In the genomic region with DNA sequence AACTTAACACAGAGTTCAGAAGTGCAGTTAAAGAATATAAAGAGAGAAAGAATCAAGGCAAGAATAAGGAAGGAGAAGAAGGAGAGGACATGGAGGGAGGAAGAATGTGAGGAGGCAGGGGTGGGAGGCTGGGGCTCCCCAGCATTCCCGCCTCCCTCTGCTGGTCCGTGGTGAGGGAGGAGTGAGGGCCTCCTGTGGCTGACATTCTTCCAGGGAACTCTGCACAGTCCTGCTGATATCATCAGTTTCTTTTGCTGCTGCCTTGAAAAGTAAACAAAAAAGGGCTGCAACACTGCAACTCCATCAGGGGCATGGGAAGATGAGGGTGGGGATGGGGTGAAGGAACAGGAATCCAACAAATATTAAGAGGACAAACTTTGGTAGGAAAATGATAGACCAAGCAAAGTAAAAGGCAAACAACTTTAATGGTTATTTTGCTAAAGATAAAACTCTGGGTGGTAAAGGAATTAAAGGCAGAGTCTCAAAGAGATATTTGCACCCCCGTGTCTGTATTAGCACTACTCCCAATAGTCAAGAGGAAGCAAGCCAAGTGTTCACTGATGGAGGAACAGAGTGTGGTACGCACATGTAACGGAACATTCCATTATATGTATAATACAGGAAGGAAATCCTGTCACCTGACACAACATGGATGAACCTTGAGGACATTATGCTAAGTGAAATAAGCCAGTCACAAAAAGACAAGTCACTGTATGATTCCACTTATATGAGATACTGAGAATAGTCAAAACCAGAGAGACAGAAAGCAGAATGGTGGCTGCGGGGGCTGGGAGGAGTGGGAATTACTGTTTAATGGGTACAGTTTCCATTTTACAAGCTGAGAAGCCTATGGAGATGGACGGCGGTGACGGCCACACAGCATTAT, we compare ENCODE assay signal across 10 cellular contexts. TPM values are rescaled to one million over a fixed set of nuclear protein-coding genes. Genes with fewer than 3 reads are reported as not detected.
A peak's percentile ranks its signal among the peaks of the same experiment; 100 is the strongest.
DNase-seq lines count a peak whose midpoint lies in the region; ATAC-seq, FAIRE-seq and TF ChIP-seq lines count a peak whose summit lies in the region.
"Had no signal": no experiment of that assay in that cellular context is flagged by ENCODE, and none has a peak within 500 bp of the region (broad histone marks: within the 10 kb centered on the region; RNA-seq: fewer than 3 reads in every experiment).

No MANE protein-coding gene starts in this region.

- H2AFZ ChIP-seq in HCT116 (ENCODE audit: low read depth, low read length, poor library complexity, severe bottlenecking): no peak overlapping the region

- H4K20me1 ChIP-seq in HCT116 (ENCODE audit: insufficient read depth): no peaks in the 10 kb centered on the region

- RAD21 ChIA-PET in HCT116 (lab: Charles Lee; ENCODE audit: low non-redundant PET in 1 of 2, low total read pairs in 2 of 2, uncharacterized antibody in 2 of 2, unreplicated experiment in 2 of 2): no interaction called here

- no peak overlapping the region for H3K4me2 ChIP-seq in HCT116 (ENCODE audit: low read length)

- no peak for FAIRE-seq in GM12892 (lab: Jason Lieb, UNC)

- H3K4me3 ChIP-seq in AG04450 (ENCODE audit: low read depth, low read length) (no peak overlapping the region), HCT116 (replicated peaks in 1 of 2; ENCODE audit: low read depth in 1 of 2, low read length in 2 of 2) (no peak overlapping the region), astrocyte of the spinal cord (ENCODE audit: low read depth, low read length) (no peak overlapping the region), mesodermal cell (ENCODE audit: extremely low read depth, insufficient read depth, low read length, poor library complexity, severe bottlenecking) (no peak overlapping the region)
- H3K4me3 ChIP-seq: Peyer's patch had no signal

- H3K36me3 ChIP-seq in HCT116 (ENCODE audit: control insufficient read depth in 1 of 2, insufficient read depth in 2 of 2, low read length in 2 of 2) (no peaks in the 10 kb centered on the region; a peak in 1 of 4 replicates), mesodermal cell (ENCODE audit: control insufficient read depth, insufficient read depth, low read length) (peaks cover 11% of the 10 kb centered on the region)

- CTCF ChIA-PET in AG04450 (lab: Charles Lee): no interaction called here
- CTCF ChIA-PET in HCT116 (lab: Charles Lee): no interaction called here

- H3K9me3 ChIP-seq in AG04450 (ENCODE audit: control insufficient read depth, insufficient read depth, low read length): no peaks in the 10 kb centered on the region
- H3K9me3 ChIP-seq in HCT116 (ENCODE audit: control insufficient read depth in 1 of 2, insufficient read depth in 1 of 2, low read depth in 1 of 2, low read length in 2 of 2): no peaks in the 10 kb centered on the region
- no peaks in the 10 kb centered on the region for H3K9me3 ChIP-seq in mesodermal cell (ENCODE audit: control insufficient read depth, low read length)
- H3K9me3 ChIP-seq: Peyer's patch had no signal

- H3K4me1 ChIP-seq in HCT116 (ENCODE audit: control insufficient read depth in 1 of 2, insufficient read depth in 2 of 2, low read length in 2 of 2) (peaks cover 36 to 46% of the 10 kb centered on the region in 2 experiments), mesodermal cell (ENCODE audit: control insufficient read depth, insufficient read depth, low read length, poor library complexity, severe bottlenecking) (peaks cover 29% of the 10 kb centered on the region)

- BruUV-seq in HCT116 (replicated peaks; lab: Mats Ljungman, UMichigan): TSS peak; percentile 55

- no peak overlapping the region for H3K9ac ChIP-seq in HCT116 (ENCODE audit: low read length)

- TF ChIP-seq CTCF in AG04450 (IDR thresholded peaks at IDR 0.05; ENCODE audit: low read depth, low read length): peak; percentile 30
- no peak for TF ChIP-seq CTCF in HCT116 (IDR thresholded peaks at IDR 0.05 in 2 of 3, conservative IDR thresholded peaks at IDR 0.05 in 1 of 3; ENCODE audit: borderline replicate concordance in 1 of 3, insufficient read depth in 1 of 3, low read depth in 2 of 3, low read length in 2 of 3)
- peak; percentile 15 for TF ChIP-seq CTCF in astrocyte of the spinal cord (IDR thresholded peaks at IDR 0.05; ENCODE audit: low read depth, low read length)
- TF ChIP-seq CTCF in GM10266 (IDR thresholded peaks at IDR 0.05; ENCODE audit: control insufficient read depth, insufficient read depth, low read depth, missing control alignments): no peak

- H3K79me2 ChIP-seq in HCT116 (ENCODE audit: insufficient read depth, low read length): no peaks in the 10 kb centered on the region

- no peaks in the 10 kb centered on the region for H3K27me3 ChIP-seq in AG04450 (ENCODE audit: control insufficient read depth, insufficient read depth, low read length)
- H3K27me3 ChIP-seq in HCT116 (ENCODE audit: insufficient read depth, low read length): no peaks in the 10 kb centered on the region
- H3K27me3 ChIP-seq: Peyer's patch had no signal

- H3K27ac ChIP-seq in AG04450 (ENCODE audit: low read depth, low read length) (no peak overlapping the region), HCT116 (ENCODE audit: low read depth, low read length) (no peak overlapping the region), mesodermal cell (ENCODE audit: low read depth, low read length, severe bottlenecking) (peak overlapping the region; percentile 58)

- intact Hi-C loops in HCT116 (cut with micrococcal nuclease): no loop called here

- 84 to 92% methylated on average over 6 to 7 of the region's 9 CpGs for WGBS in mesodermal cell (ENCODE audit: insufficient coverage in 2 of 2), 2 experiments

- DNase-seq in AG04450 (ENCODE audit: low read depth, low spot score): no peak
- no peak for DNase-seq in HCT116 (ENCODE audit: low read depth, low spot score)
- peak; percentile 70 for DNase-seq in astrocyte of the spinal cord (ENCODE audit: low read depth, low spot score)
- DNase-seq in NCI-H82 (lab: John Stamatoyannopoulos, UW): no peak
- DNase-seq in GM12892 (ENCODE audit: insufficient read length): no peak
- no peak for DNase-seq in GM10266 (ENCODE audit: extremely low spot score)
- DNase-seq: NCI-H1048, Peyer's patch had no signal

- no peak for TF ChIP-seq RAD21 in HCT116 (IDR thresholded peaks at IDR 0.05; ENCODE audit: low read depth)

- ATAC-seq in HCT116 (no peak), HG03280 (IDR thresholded peaks at IDR 0.05; ENCODE audit: unreplicated experiment) (no peak)

- in situ Hi-C loops in astrocyte of the spinal cord (cut with HindIII; ENCODE audit: low sequenced_read_pairs): no loop called here

- no peaks in the 10 kb centered on the region for H3K9me2 ChIP-seq in HCT116 (ENCODE audit: insufficient read depth)

- TF ChIP-seq POLR2A in HCT116 (IDR thresholded peaks at IDR 0.05; ENCODE audit: borderline replicate concordance, extremely low read depth, insufficient read depth, insufficient read length) (no peak), GM12892 (IDR thresholded peaks at IDR 0.05; ENCODE audit: low read depth, low read length) (no peak)

- POLR2A ChIA-PET in AG04450 (lab: Yijun Ruan, JAX): no interaction called here
- POLR2A ChIA-PET in HCT116 (lab: Charles Lee): no interaction called here

TF ChIP-seq in HCT116, 20 proteins besides CTCF, POLR2A, EP300 and RAD21 (continues in another document):
- TF ChIP-seq CBX3 (IDR thresholded peaks at IDR 0.05; ENCODE audit: low read depth) (no peak), FOSL1 (IDR thresholded peaks at IDR 0.05; ENCODE audit: low read depth) (no peak), TCF7L2 (IDR thresholded peaks at IDR 0.05; ENCODE audit: borderline replicate concordance, extremely low read depth, insufficient read depth, insufficient read length) (no peak), SRF (IDR thresholded peaks at IDR 0.05; ENCODE audit: low read depth) (no peak), JUND (IDR thresholded peaks at IDR 0.05) (no peak), CEBPB (IDR thresholded peaks at IDR 0.05; ENCODE audit: low read depth) (no peak), YY1 (IDR thresholded peaks at IDR 0.05; ENCODE audit: extremely low read depth, insufficient replicate concordance, low read depth, low read length) (no peak), POLR2AphosphoS5 (IDR thresholded peaks at IDR 0.05; ENCODE audit: low read depth, low read length) (no peak)
- TF ChIP-seq, protein P1, sequence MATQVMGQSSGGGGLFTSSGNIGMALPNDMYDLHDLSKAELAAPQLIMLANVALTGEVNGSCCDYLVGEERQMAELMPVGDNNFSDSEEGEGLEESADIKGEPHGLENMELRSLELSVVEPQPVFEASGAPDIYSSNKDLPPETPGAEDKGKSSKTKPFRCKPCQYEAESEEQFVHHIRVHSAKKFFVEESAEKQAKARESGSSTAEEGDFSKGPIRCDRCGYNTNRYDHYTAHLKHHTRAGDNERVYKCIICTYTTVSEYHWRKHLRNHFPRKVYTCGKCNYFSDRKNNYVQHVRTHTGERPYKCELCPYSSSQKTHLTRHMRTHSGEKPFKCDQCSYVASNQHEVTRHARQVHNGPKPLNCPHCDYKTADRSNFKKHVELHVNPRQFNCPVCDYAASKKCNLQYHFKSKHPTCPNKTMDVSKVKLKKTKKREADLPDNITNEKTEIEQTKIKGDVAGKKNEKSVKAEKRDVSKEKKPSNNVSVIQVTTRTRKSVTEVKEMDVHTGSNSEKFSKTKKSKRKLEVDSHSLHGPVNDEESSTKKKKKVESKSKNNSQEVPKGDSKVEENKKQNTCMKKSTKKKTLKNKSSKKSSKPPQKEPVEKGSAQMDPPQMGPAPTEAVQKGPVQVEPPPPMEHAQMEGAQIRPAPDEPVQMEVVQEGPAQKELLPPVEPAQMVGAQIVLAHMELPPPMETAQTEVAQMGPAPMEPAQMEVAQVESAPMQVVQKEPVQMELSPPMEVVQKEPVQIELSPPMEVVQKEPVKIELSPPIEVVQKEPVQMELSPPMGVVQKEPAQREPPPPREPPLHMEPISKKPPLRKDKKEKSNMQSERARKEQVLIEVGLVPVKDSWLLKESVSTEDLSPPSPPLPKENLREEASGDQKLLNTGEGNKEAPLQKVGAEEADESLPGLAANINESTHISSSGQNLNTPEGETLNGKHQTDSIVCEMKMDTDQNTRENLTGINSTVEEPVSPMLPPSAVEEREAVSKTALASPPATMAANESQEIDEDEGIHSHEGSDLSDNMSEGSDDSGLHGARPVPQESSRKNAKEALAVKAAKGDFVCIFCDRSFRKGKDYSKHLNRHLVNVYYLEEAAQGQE (IDR thresholded peaks at IDR 0.05; ENCODE audit: low read depth): no peak

RNA-seq across cellular contexts. Expression of gene SPOCK2, which starts 8.0 kb away (rescaled TPM):
- 0.02 and 0.16 TPM in 2 replicates for polyA plus RNA-seq in AG04450 (2011; rRNA removed)
- 0.04 and 0.14 TPM in 2 replicates for polyA minus RNA-seq in AG04450 (2011; rRNA and poly(A)+ RNA removed)
- 1.1 TPM for total RNA-seq in HCT116 (2021; ENCODE audit: unreplicated experiment)
- polyA plus RNA-seq in HCT116 (2012): 0.25 and 0.57 TPM in 2 replicates
- 2.3 TPM for polyA plus RNA-seq in mesodermal cell (2013, experiment 1 of 2)
- 1.5 TPM for polyA plus RNA-seq in mesodermal cell (2013, experiment 2 of 2)
- polyA plus RNA-seq in GM12892 (2012; ENCODE audit: missing spikeins): 0.45 TPM

Comparison
In these comparisons a context has a peak if more than half of its experiments do, and no peak if none do; other contexts are left out.
1. CTCF ChIP-seq: peak in AG04450 (single experiment) and astrocyte of the spinal cord (single experiment); none in HCT116 (0 of 3) and GM10266 (single experiment).